ENCODE assay signal across 8 cellular contexts in genomic region chr2:112254466-112255240, GRCh38. TPM values are rescaled to one million over a fixed set of nuclear protein-coding genes. Genes with fewer than 3 reads are reported as not detected.
DNase-seq lines count a peak whose midpoint lies in the region; ATAC-seq and TF ChIP-seq lines count a peak whose summit lies in the region.

TSS of gene ZC3H8 (minus strand) at chr2:112255042. CDS start at chr2:112254981, 61 bp downstream.

- peak within 1 kb of the TSS; percentile 78 for H3K9ac ChIP-seq in SK-N-SH

- POLR2A ChIA-PET in SK-N-SH (lab: Yijun Ruan, JAX), result interaction anchor here (0.7 to 1.2 kb wide), 3 partner anchors 22 to 329 kb away, joined by 3 to 5 read pairs (median 3); no protein-coding TSS in a partner anchor

- peak; percentile 39 to 61 for TF ChIP-seq POLR2A in suprapubic skin (IDR thresholded peaks at IDR 0.05)

- TF ChIP-seq EP300 in SK-N-SH (IDR thresholded peaks at IDR 0.05; ENCODE audit: borderline replicate concordance in 1 of 2, low read depth in 1 of 2, low read length in 1 of 2) (no peak), suprapubic skin (IDR thresholded peaks at IDR 0.05) (no peak)

- WGBS in SK-N-SH (ENCODE audit: low lambda C conversion rate), result 2% methylated on average over 40 of the region's 68 CpGs
- WGBS in suprapubic skin, result 1% methylated on average over 38 of the region's 68 CpGs

- H3K36me3 ChIP-seq in SK-N-SH (replicated peaks in 1 of 2; ENCODE audit: control insufficient read depth in 1 of 2, insufficient read depth in 2 of 2, low read length in 1 of 2) (peaks cover 0 to 2% of the 10 kb centered on the region in 2 experiments), suprapubic skin (no peaks in the 10 kb centered on the region)

- H3K4me3 ChIP-seq in SK-N-SH (ENCODE audit: low read depth in 2 of 2, low read length in 1 of 2) (peak within 1 kb of the TSS; percentile 78 to 92), suprapubic skin (peak within 1 kb of the TSS; percentile 76)

- CTCF ChIA-PET in SK-N-SH (lab: Yijun Ruan, JAX), result interaction anchor here (1.1 to 2.0 kb wide), 5 partner anchors 16 to 367 kb away, joined by 3 to 5 read pairs (median 5); no protein-coding TSS in a partner anchor

- H3K4me1 ChIP-seq in SK-N-SH (ENCODE audit: control insufficient read depth in 1 of 2, insufficient read depth in 2 of 2, low read depth in 1 of 2, low read length in 1 of 2), result peaks cover 9% of the 10 kb centered on the region in 2 experiments; a peak in 3 of 4 replicates
- H3K4me1 ChIP-seq in suprapubic skin, result peaks cover 20% of the 10 kb centered on the region

- H3K4me2 ChIP-seq in SK-N-SH, result peak within 1 kb of the TSS; percentile 94

- TF ChIP-seq CTCF in GM10266 (IDR thresholded peaks at IDR 0.05; ENCODE audit: control insufficient read depth, insufficient read depth, low read depth, missing control alignments), result peak; percentile 41
- no peak; the same call in none of the 2 replicates for TF ChIP-seq CTCF in SK-N-SH (IDR thresholded peaks at IDR 0.05)
- no peak for TF ChIP-seq CTCF in suprapubic skin (IDR thresholded peaks at IDR 0.05)

- H3K27me3 ChIP-seq in SK-N-SH (ENCODE audit: insufficient read depth) (no peaks in the 10 kb centered on the region), suprapubic skin (no peaks in the 10 kb centered on the region)

- H2AFZ ChIP-seq in SK-N-SH (ENCODE audit: low read depth), result peak within 1 kb of the TSS; percentile 100

- H3K27ac ChIP-seq in SK-N-SH (ENCODE audit: low read depth in 2 of 2, low read length in 1 of 2), result peak within 1 kb of the TSS; percentile 75 to 94
- peak within 1 kb of the TSS; percentile 85 for H3K27ac ChIP-seq in suprapubic skin

- no peaks in the 10 kb centered on the region for H4K20me1 ChIP-seq in SK-N-SH (ENCODE audit: insufficient read depth)

- peaks cover 26% of the 10 kb centered on the region; the same call in 1 of the 2 replicates for H3K79me2 ChIP-seq in SK-N-SH (ENCODE audit: insufficient read depth)

- peaks cover 4% of the 10 kb centered on the region for H3F3A ChIP-seq in SK-N-SH (replicated peaks; ENCODE audit: insufficient read depth)

- H3K9me2 ChIP-seq in SK-N-SH, result no peaks in the 10 kb centered on the region

- no peak for TF ChIP-seq RAD21 in SK-N-SH (IDR thresholded peaks at IDR 0.05; ENCODE audit: low read length)

- peak; percentile 94 for ATAC-seq in HG02588 (IDR thresholded peaks at IDR 0.05; ENCODE audit: unreplicated experiment)

- DNase-seq in GM10266 (ENCODE audit: extremely low spot score) (peak; percentile 97), NCI-H1092 (lab: John Stamatoyannopoulos, UW) (peak; percentile 81), SK-N-SH (peak; percentile 99), globus pallidus (ENCODE audit: low spot score) (peak; percentile 91), occipital lobe (lab: John Stamatoyannopoulos, UW) (peak; percentile 89), suprapubic skin (ENCODE audit: low spot score in 2 of 2) (peak; percentile 96)
- DNase-seq in activated naive CD4-positive, alpha-beta T cell treated with anti-CD3 and anti-CD28 coated beads, Interleukin-2, amount 50 U/mL, for 16 hours, result peak; percentile 97

- H3K9me3 ChIP-seq in SK-N-SH (no peaks in the 10 kb centered on the region), suprapubic skin (no peaks in the 10 kb centered on the region)

TF ChIP-seq in SK-N-SH, 30 proteins besides CTCF, POLR2A, EP300 and RAD21:
- TF ChIP-seq RFX5 (IDR thresholded peaks at IDR 0.05; ENCODE audit: low read length) (no peak), SIN3A (IDR thresholded peaks at IDR 0.05; ENCODE audit: borderline replicate concordance, low read depth, low read length) (peak; percentile 59; the same call in 1 of the 2 replicates), NRF1 (IDR thresholded peaks at IDR 0.05; ENCODE audit: low read depth, low read length) (peak; percentile 99), FOSL2 (IDR thresholded peaks at IDR 0.05; ENCODE audit: borderline replicate concordance, low read depth) (no peak), RCOR1 (IDR thresholded peaks at IDR 0.05; ENCODE audit: low read length) (0 out of 2 replicates have a peak, but pooled peaks have one; percentile 9), EZH2phosphoT487 (IDR thresholded peaks at IDR 0.05; ENCODE audit: borderline replicate concordance, low read depth) (no peak), TAF1 (IDR thresholded peaks at IDR 0.05; ENCODE audit: borderline replicate concordance, low read depth, low read length) (peak; percentile 18; the same call in 1 of the 2 replicates), GATA2 (CRISPR knock-in tag; IDR thresholded peaks at IDR 0.05) (peak; percentile 59; the same call in 1 of the 2 replicates), MXI1 (IDR thresholded peaks at IDR 0.05; ENCODE audit: low read depth, low read length) (peak; percentile 94), NFIC (IDR thresholded peaks at IDR 0.05; ENCODE audit: borderline replicate concordance) (no peak), USF1 (IDR thresholded peaks at IDR 0.05; ENCODE audit: borderline replicate concordance, low read depth) (peak; percentile 70; the same call in 1 of the 2 replicates), ELF1 (IDR thresholded peaks at IDR 0.05) (no peak), POLR2AphosphoS5 (IDR thresholded peaks at IDR 0.05; ENCODE audit: low read depth, low read length) (peak; percentile 88)
- TF ChIP-seq, protein P1, sequence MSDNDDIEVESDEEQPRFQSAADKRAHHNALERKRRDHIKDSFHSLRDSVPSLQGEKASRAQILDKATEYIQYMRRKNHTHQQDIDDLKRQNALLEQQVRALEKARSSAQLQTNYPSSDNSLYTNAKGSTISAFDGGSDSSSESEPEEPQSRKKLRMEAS (IDR thresholded peaks at IDR 0.05; ENCODE audit: low read depth), result peak; percentile 98
- TF ChIP-seq, protein P2, sequence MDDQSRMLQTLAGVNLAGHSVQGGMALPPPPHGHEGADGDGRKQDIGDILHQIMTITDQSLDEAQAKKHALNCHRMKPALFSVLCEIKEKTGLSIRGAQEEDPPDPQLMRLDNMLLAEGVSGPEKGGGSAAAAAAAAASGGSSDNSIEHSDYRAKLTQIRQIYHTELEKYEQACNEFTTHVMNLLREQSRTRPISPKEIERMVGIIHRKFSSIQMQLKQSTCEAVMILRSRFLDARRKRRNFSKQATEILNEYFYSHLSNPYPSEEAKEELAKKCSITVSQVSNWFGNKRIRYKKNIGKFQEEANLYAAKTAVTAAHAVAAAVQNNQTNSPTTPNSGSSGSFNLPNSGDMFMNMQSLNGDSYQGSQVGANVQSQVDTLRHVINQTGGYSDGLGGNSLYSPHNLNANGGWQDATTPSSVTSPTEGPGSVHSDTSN (IDR thresholded peaks at IDR 0.05), result 0 out of 2 replicates have a peak, but pooled peaks have one; percentile 6
- TF ChIP-seq, protein P3, sequence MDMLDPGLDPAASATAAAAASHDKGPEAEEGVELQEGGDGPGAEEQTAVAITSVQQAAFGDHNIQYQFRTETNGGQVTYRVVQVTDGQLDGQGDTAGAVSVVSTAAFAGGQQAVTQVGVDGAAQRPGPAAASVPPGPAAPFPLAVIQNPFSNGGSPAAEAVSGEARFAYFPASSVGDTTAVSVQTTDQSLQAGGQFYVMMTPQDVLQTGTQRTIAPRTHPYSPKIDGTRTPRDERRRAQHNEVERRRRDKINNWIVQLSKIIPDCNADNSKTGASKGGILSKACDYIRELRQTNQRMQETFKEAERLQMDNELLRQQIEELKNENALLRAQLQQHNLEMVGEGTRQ (IDR thresholded peaks at IDR 0.05; ENCODE audit: borderline replicate concordance, low read depth, low read length), result no peak

RNA-seq across cellular contexts. Expression of gene ZC3H8, which starts in this region (rescaled TPM):
- 3.0 and 3.3 TPM in 2 replicates for polyA plus RNA-seq in SK-N-SH (2012; rRNA removed)
- 5.0 and 6.4 TPM in 2 replicates for polyA plus RNA-seq in SK-N-SH (2012; cell fraction: cytosol; rRNA removed)
- polyA plus RNA-seq in SK-N-SH (2012; cell fraction: nucleus; rRNA removed), result 5.4 and 9.8 TPM in 2 replicates
- total RNA-seq in occipital lobe (26.0 TPM), suprapubic skin (10 to 100 TPM; 10.1 to 65.9 (median 35.2) TPM)

Comparison
In these comparisons a context has a peak if more than half of its experiments do, and no peak if none do; other contexts are left out.
1. Peak in every context shown above with its lines: DNase-seq, ATAC-seq, H3K4me3 ChIP-seq and H3K27ac ChIP-seq.